Comparison of ENCODE assay signal across 6 cellular contexts in genomic region chr19:48713041-48713863, GRCh38. TPM values are rescaled to one million over a fixed set of nuclear protein-coding genes. Genes with fewer than 3 reads are reported as not detected.
DNase-seq lines count a peak whose midpoint lies in the region; ATAC-seq and TF ChIP-seq lines count a peak whose summit lies in the region.

No MANE protein-coding gene starts in this region.

- H3K36me3 ChIP-seq in IMR-90 (ENCODE audit: control insufficient read depth, insufficient read depth, low read length): no peaks in the 10 kb centered on the region
- no peaks in the 10 kb centered on the region for H3K36me3 ChIP-seq in duodenal mucosa (ENCODE audit: control insufficient read depth in 1 of 2, insufficient read depth in 2 of 2, low read length in 2 of 2)
- H3K36me3 ChIP-seq in sigmoid colon: no peaks in the 10 kb centered on the region

- peak overlapping the region; percentile 77 for H2AK9ac ChIP-seq in IMR-90 (replicated peaks; ENCODE audit: low read depth, low read length, poor library complexity)

- H3K27me3 ChIP-seq in IMR-90 (ENCODE audit: control insufficient read depth, insufficient read depth, low read length): no peaks in the 10 kb centered on the region
- no peaks in the 10 kb centered on the region for H3K27me3 ChIP-seq in duodenal mucosa (ENCODE audit: control insufficient read depth in 1 of 2, insufficient read depth in 2 of 2, low read length in 2 of 2)
- no peaks in the 10 kb centered on the region for H3K27me3 ChIP-seq in sigmoid colon

- no peak for ATAC-seq in IMR-90 (ENCODE audit: low read depth)
- no peak for ATAC-seq in GM19467 (IDR thresholded peaks at IDR 0.05; ENCODE audit: unreplicated experiment)

- no peak for TF ChIP-seq EP300 in sigmoid colon (IDR thresholded peaks at IDR 0.05)

- no peaks in the 10 kb centered on the region for H4K20me1 ChIP-seq in IMR-90 (ENCODE audit: insufficient read depth, low read length)

- 0 out of 3 replicates have a peak overlapping the region, but pooled peaks have one; percentile 16 for H2BK15ac ChIP-seq in IMR-90 (ENCODE audit: low read depth, low read length)

- H3K18ac ChIP-seq in IMR-90 (ENCODE audit: low read depth, low read length): no peak overlapping the region

- H3K4me2 ChIP-seq in IMR-90 (ENCODE audit: low read depth, low read length): peak overlapping the region; percentile 79

- dilution Hi-C loops in IMR-90 (cut with HindIII; ENCODE audit: low sequenced_read_pairs, unreplicated experiment): no loop called here

- WGBS in IMR-90 (ENCODE audit: extremely low coverage in 2 of 2, insufficient read length in 1 of 2), 2 experiments: 8% methylated on average over 4 of the region's 25 CpGs; no CpG with 5 or more reads in 1 of the 2 experiments
- 14 to 18% methylated on average over 25 of the region's 25 CpGs for WGBS in sigmoid colon, 2 donors

- H3K56ac ChIP-seq in IMR-90 (ENCODE audit: extremely low read depth, insufficient read depth, low read length): peak overlapping the region; percentile 61

- H3K79me1 ChIP-seq in IMR-90 (ENCODE audit: low read depth in 1 of 2, low read length in 2 of 2): peaks cover 6 to 32% of the 10 kb centered on the region in 2 experiments; a peak in 3 of 4 replicates

- DNase-seq in ACHN: peak; percentile 27
- peak; percentile 31 for DNase-seq in IMR-90
- DNase-seq in sigmoid colon: no peak
- DNase-seq in inferior parietal cortex (ENCODE audit: extremely low spot score): no peak

- intact Hi-C loops in IMR-90 (cut with micrococcal nuclease) (no loop called here), sigmoid colon (cut with DNase I) (loop anchor here (2.0 to 5.0 kb wide), 2 partner anchors 34 to 38 kb away; partner anchors contain the start of gene IZUMO1)

- H3K4me3 ChIP-seq in IMR-90 (ENCODE audit: insufficient read depth, low read depth, low read length) (peak overlapping the region; percentile 61), duodenal mucosa (ENCODE audit: low read depth in 1 of 2, low read length in 2 of 2) (peak overlapping the region; percentile 75 to 86), sigmoid colon (peak overlapping the region; percentile 52 to 75 (median 62))

- H4K8ac ChIP-seq in IMR-90 (ENCODE audit: low read depth in 2 of 2, low read length in 2 of 2): peak overlapping the region; percentile 67 to 79; a peak in 3 of 4 replicates

- in situ Hi-C loops in ACHN (cut with HindIII; ENCODE audit: low pct_ligation_motif_present, low pct_unique_long_range_greater_than_20kb, low sequenced_read_pairs) (no loop called here), IMR-90 (cut with MboI; ENCODE audit: low sequenced_read_pairs) (no loop called here)

- 0 out of 2 replicates have a peak, but pooled peaks have one; percentile 2 for TF ChIP-seq RAD21 in IMR-90 (IDR thresholded peaks at IDR 0.05; ENCODE audit: low read length)

- no peak overlapping the region; the same call in 1 of the 2 replicates for H4K91ac ChIP-seq in IMR-90 (ENCODE audit: insufficient read depth, low read depth, low read length)

- H2BK5ac ChIP-seq in IMR-90 (ENCODE audit: low read depth, low read length, poor library complexity, severe bottlenecking): peak overlapping the region; percentile 19

- H2BK120ac ChIP-seq in IMR-90 (ENCODE audit: low read depth, low read length): no peak overlapping the region

- POLR2A ChIA-PET in IMR-90 (lab: Charles Lee; ENCODE audit: unreplicated experiment): interaction anchor here (0.9 kb wide), 1 partner anchor 14 kb away, joined by 7 read pairs; no protein-coding TSS in a partner anchor

- H3K9me3 ChIP-seq in IMR-90 (ENCODE audit: control insufficient read depth, insufficient read depth, low read length): no peaks in the 10 kb centered on the region
- peaks cover 0 to 3% of the 10 kb centered on the region in 2 donors for H3K9me3 ChIP-seq in duodenal mucosa (ENCODE audit: control insufficient read depth in 1 of 2, low read length in 2 of 2)
- H3K9me3 ChIP-seq in sigmoid colon: peaks cover 0 to 2% (median 0%) of the 10 kb centered on the region in 4 donors

- 0 out of 2 replicates have a peak overlapping the region, but pooled peaks have one; percentile 2 for H4K5ac ChIP-seq in IMR-90 (ENCODE audit: low read depth, low read length)

- peak overlapping the region; percentile 42 for H3K27ac ChIP-seq in IMR-90 (ENCODE audit: insufficient read depth, low read length)
- H3K27ac ChIP-seq in duodenal mucosa (ENCODE audit: low read depth, low read length): peak overlapping the region; percentile 51
- peak overlapping the region; percentile 77 to 88 (median 84) for H3K27ac ChIP-seq in sigmoid colon

- CTCF ChIA-PET in IMR-90 (lab: Yijun Ruan, JAX): interaction anchor here (0.6 to 0.9 kb wide), 2 partner anchors 16 to 120 kb away, joined by 3 read pairs; no protein-coding TSS in a partner anchor

- H3K4me1 ChIP-seq in IMR-90 (ENCODE audit: control insufficient read depth, insufficient read depth, low read length) (peaks cover 15% of the 10 kb centered on the region), duodenal mucosa (ENCODE audit: control insufficient read depth in 1 of 2, insufficient read depth in 2 of 2, low read length in 2 of 2) (peaks cover 29 to 33% of the 10 kb centered on the region in 2 donors), sigmoid colon (peaks cover 0 to 45% (median 38%) of the 10 kb centered on the region in 4 donors)

- H2BK20ac ChIP-seq in IMR-90 (ENCODE audit: low read depth, low read length): no peak overlapping the region

- peak overlapping the region; percentile 65 for H3K9ac ChIP-seq in IMR-90 (ENCODE audit: low read depth, low read length)
- peak overlapping the region; percentile 54 to 61 for H3K9ac ChIP-seq in duodenal mucosa (ENCODE audit: low read depth in 1 of 2, low read length in 2 of 2)

- peak overlapping the region; percentile 100 for H2AFZ ChIP-seq in IMR-90 (replicated peaks; ENCODE audit: low read length, poor library complexity)

- peak; percentile 30 for TF ChIP-seq CTCF in IMR-90 (conservative IDR thresholded peaks at IDR 0.05; ENCODE audit: low read depth, low read length)
- TF ChIP-seq CTCF in sigmoid colon (IDR thresholded peaks at IDR 0.05): peak in 2 of 4 experiments; percentile 9 to 18

- peak overlapping the region; percentile 88; the same call in 1 of the 2 replicates for H2AK5ac ChIP-seq in IMR-90 (ENCODE audit: low read depth, low read length)

- no TSS peak for BruUV-seq in IMR-90 (replicated peaks; lab: Mats Ljungman, UMichigan)

- H3K14ac ChIP-seq in IMR-90 (replicated peaks; ENCODE audit: low read depth, low read length): peak overlapping the region; percentile 71

- TF ChIP-seq POLR2A in IMR-90 (IDR thresholded peaks at IDR 0.05; ENCODE audit: low read depth, low read length): no peak
- no peak for TF ChIP-seq POLR2A in sigmoid colon (IDR thresholded peaks at IDR 0.05)

- peak overlapping the region; percentile 79; the same call in 1 of the 2 replicates for H3K23ac ChIP-seq in IMR-90 (ENCODE audit: low read depth, low read length)

- H3K9me1 ChIP-seq in IMR-90 (ENCODE audit: insufficient read depth, low read length): peaks cover 7% of the 10 kb centered on the region; the same call in 1 of the 2 replicates

- H3K4ac ChIP-seq in IMR-90 (ENCODE audit: low read depth, low read length): peak overlapping the region; percentile 65; the same call in 1 of the 2 replicates

TF ChIP-seq in IMR-90, 13 proteins besides CTCF, POLR2A, EP300 and RAD21:
- no peak for TF ChIP-seq CEBPB (IDR thresholded peaks at IDR 0.05; ENCODE audit: low read depth, low read length)
- TF ChIP-seq NFE2L2 (IDR thresholded peaks at IDR 0.05; ENCODE audit: low read depth, low read length): no peak
- TF ChIP-seq MAZ (IDR thresholded peaks at IDR 0.05; ENCODE audit: borderline replicate concordance, low read depth, low read length): 0 out of 2 replicates have a peak, but pooled peaks have one; percentile 20

RNA-seq across cellular contexts. Expression of gene MAMSTR, which starts 6.3 kb away (rescaled TPM):
- total RNA-seq in IMR-90 (2012; rRNA removed) (0.18 and 0.28 TPM in 2 replicates), sigmoid colon (1 to 10 TPM in 1 of 4 donors, under 1 TPM in 3; 0.82 to 1.8 (median 0.89) TPM)
- polyA plus RNA-seq in IMR-90 (2012; rRNA removed) (1.9 and 2.7 TPM in 2 replicates), sigmoid colon (1 to 10 TPM in 1 of 3 donors, under 1 TPM in 1, not detected in 1; 0.69 to 1.0 TPM)
- polyA plus RNA-seq in IMR-90 (2012; cell fraction: cytosol; rRNA removed): 2.2 and 3.7 TPM in 2 replicates
- polyA plus RNA-seq in IMR-90 (2012; cell fraction: nucleus; rRNA removed; ENCODE audit: low replicate concordance): 2.3 and 4.1 TPM in 2 replicates

RNA-seq across cellular contexts. Expression of gene FUT2, which starts 17.5 kb away (rescaled TPM):
- total RNA-seq in IMR-90 (2012; rRNA removed) (not detected in 2 replicates), sigmoid colon (not detected)
- polyA plus RNA-seq in IMR-90 (2012; rRNA removed) (not detected in 2 replicates), sigmoid colon (10 to 100 TPM; 37.2 to 62.7 (median 59.4) TPM)
- not detected in 2 replicates for polyA plus RNA-seq in IMR-90 (2012; cell fraction: cytosol; rRNA removed)
- not detected in 2 replicates for polyA plus RNA-seq in IMR-90 (2012; cell fraction: nucleus; rRNA removed; ENCODE audit: low replicate concordance)

RNA-seq across cellular contexts. Expression of gene RASIP1, which starts 27.2 kb away (rescaled TPM):
- total RNA-seq in IMR-90 (2012; rRNA removed): under 0.01 and 0.18 TPM in 2 replicates
- polyA plus RNA-seq in IMR-90 (2012; rRNA removed): 0.51 and 0.67 TPM in 2 replicates
- polyA plus RNA-seq in IMR-90 (2012; cell fraction: cytosol; rRNA removed): 0.63 and 1.0 TPM in 2 replicates
- 0.36 and 0.79 TPM in 2 replicates for polyA plus RNA-seq in IMR-90 (2012; cell fraction: nucleus; rRNA removed; ENCODE audit: low replicate concordance)
- total RNA-seq in sigmoid colon: 10 to 100 TPM in 2 of 4 donors, 1 to 10 TPM in 2; 4.9 to 11.4 (median 10.5) TPM
- 1 to 10 TPM in 2 of 3 donors, under 1 TPM in 1; 0.69 to 6.0 (median 5.0) TPM for polyA plus RNA-seq in sigmoid colon

RNA-seq across cellular contexts. Expression of gene IZUMO1, which starts 33.5 kb away (rescaled TPM):
- total RNA-seq in IMR-90 (2012; rRNA removed): not detected in 2 replicates
- polyA plus RNA-seq in IMR-90 (2012; rRNA removed): not detected in 2 replicates
- polyA plus RNA-seq in IMR-90 (2012; cell fraction: cytosol; rRNA removed): not detected in 2 replicates
- 0.05 and 0.07 TPM in 2 replicates for polyA plus RNA-seq in IMR-90 (2012; cell fraction: nucleus; rRNA removed; ENCODE audit: low replicate concordance)
- total RNA-seq in sigmoid colon: not detected
- polyA plus RNA-seq in sigmoid colon: 1 to 10 TPM in 1 of 3 donors, under 1 TPM in 1, not detected in 1; 0.15 to 1.8 TPM

RNA-seq across cellular contexts. Expression of gene FUT1, which starts 39.2 kb away (rescaled TPM):
- total RNA-seq in IMR-90 (2012; rRNA removed): under 0.01 and 0.18 TPM in 2 replicates
- 0.03 and 0.09 TPM in 2 replicates for polyA plus RNA-seq in IMR-90 (2012; rRNA removed)
- 0.01 and 0.12 TPM in 2 replicates for polyA plus RNA-seq in IMR-90 (2012; cell fraction: cytosol; rRNA removed)
- polyA plus RNA-seq in IMR-90 (2012; cell fraction: nucleus; rRNA removed; ENCODE audit: low replicate concordance): 0.02 and 0.04 TPM in 2 replicates
- total RNA-seq in sigmoid colon: under 1 TPM in 3 of 4 donors, not detected in 1; 0.41 to 0.71 (median 0.49) TPM
- polyA plus RNA-seq in sigmoid colon: under 1 TPM in 2 of 3 donors, not detected in 1; under 0.01 to 0.80 TPM

Comparison
In these comparisons a context has a peak if more than half of its experiments do, and no peak if none do; other contexts are left out.
1. DNase-seq: peak in ACHN (single experiment) and IMR-90 (single experiment); none in sigmoid colon (single experiment) and inferior parietal cortex (single experiment).
2. Peak in every context shown above with its lines, with median percentiles within 50 percentile points of each other: H3K27ac ChIP-seq and H3K4me3 ChIP-seq.